Comparison of ENCODE assay signal across 14 cellular contexts in genomic region chr11:12213920-12214319, GRCh38.
DNase-seq lines count a peak whose midpoint lies in the region; ATAC-seq, FAIRE-seq and TF ChIP-seq lines count a peak whose summit lies in the region.
"Had no signal": no experiment of that assay in that cellular context is flagged by ENCODE, and none has a peak within 500 bp of the region (broad histone marks: within the 10 kb centered on the region; RNA-seq: fewer than 3 reads in every experiment).

No MANE protein-coding gene starts in this region.

- H3K27me3 Mint-ChIP-seq in type B pancreatic cell: no peaks in the 10 kb centered on the region
- H3K27me3 Mint-ChIP-seq: activated naive CD8-positive, alpha-beta T cell treated with anti-CD3 and anti-CD28 coated beads, Interleukin-2, amount 50 U/mL, for 24 hours had no signal

- H3K9me3 Mint-ChIP-seq in type B pancreatic cell: no peaks in the 10 kb centered on the region
- H3K9me3 Mint-ChIP-seq: activated naive CD8-positive, alpha-beta T cell treated with anti-CD3 and anti-CD28 coated beads, Interleukin-2, amount 50 U/mL, for 24 hours had no signal

- H3K27me3 ChIP-seq in BLaER1 treated with 17β-estradiol and CSF1 and Interleukin-3, amounts not matched to agents 10 nM and 100 nM: no peaks in the 10 kb centered on the region
- no peaks in the 10 kb centered on the region for H3K27me3 ChIP-seq in dorsolateral prefrontal cortex
- no peaks in the 10 kb centered on the region for H3K27me3 ChIP-seq in osteoblast (ENCODE audit: insufficient read depth, low read length)

- H3K4me3 Mint-ChIP-seq in type B pancreatic cell: no peak overlapping the region
- H3K4me3 Mint-ChIP-seq: activated naive CD8-positive, alpha-beta T cell treated with anti-CD3 and anti-CD28 coated beads, Interleukin-2, amount 50 U/mL, for 24 hours had no signal

- no peak overlapping the region for H2AFZ ChIP-seq in osteoblast (ENCODE audit: low read length)

- H3K36me3 ChIP-seq in BLaER1 treated with 17β-estradiol and CSF1 and Interleukin-3, amounts not matched to agents 10 nM and 100 nM: peaks cover 0 to 45% (median 0%) of the 10 kb centered on the region in 11 experiments; a peak in 5 of 22 replicates
- peaks cover 97% of the 10 kb centered on the region for H3K36me3 ChIP-seq in osteoblast (ENCODE audit: insufficient read depth, low read length)
- H3K36me3 ChIP-seq: WERI-Rb-1 had no signal

- peak overlapping the region; percentile 49 to 90 (median 77); a peak in 20 of 22 replicates for H3K4me2 ChIP-seq in BLaER1 treated with 17β-estradiol and CSF1 and Interleukin-3, amounts not matched to agents 10 nM and 100 nM
- H3K4me2 ChIP-seq in osteoblast (ENCODE audit: insufficient read depth, low read length): no peak overlapping the region

- no peak for ATAC-seq in left lobe of liver
- ATAC-seq: activated naive CD8-positive, alpha-beta T cell treated with anti-CD3 and anti-CD28 coated beads, Interleukin-2, amount 50 U/mL, for 24 hours had no signal

- H3K4me3 ChIP-seq in BLaER1 treated with 17β-estradiol and CSF1 and Interleukin-3, amounts not matched to agents 10 nM and 100 nM: no peak overlapping the region
- no peak overlapping the region for H3K4me3 ChIP-seq in dorsolateral prefrontal cortex
- H3K4me3 ChIP-seq in osteoblast (ENCODE audit: insufficient read depth, low read length): no peak overlapping the region

- peaks cover 26% of the 10 kb centered on the region for H3K4me1 Mint-ChIP-seq in type B pancreatic cell (ENCODE audit: unreplicated experiment)

- no peak overlapping the region for H3K9ac ChIP-seq in BLaER1 treated with 17β-estradiol and CSF1 and Interleukin-3, amounts not matched to agents 10 nM and 100 nM

- H3K9me3 ChIP-seq in BLaER1 treated with 17β-estradiol and CSF1 and Interleukin-3, amounts not matched to agents 10 nM and 100 nM (replicated peaks in 1 of 11): no peaks in the 10 kb centered on the region
- H3K9me3 ChIP-seq in osteoblast (ENCODE audit: low read depth, low read length): no peaks in the 10 kb centered on the region

- peak; percentile 33 for DNase-seq in NCI-H226
- DNase-seq in dorsolateral prefrontal cortex: no peak
- DNase-seq in osteoblast (ENCODE audit: insufficient read length, low spot score, missing footprints): peak; percentile 87
- DNase-seq in type B pancreatic cell (ENCODE audit: extremely low spot score, unreplicated experiment): no peak
- no peak for DNase-seq in activated gamma-delta T cell (lab: John Stamatoyannopoulos, UW)
- no peak for DNase-seq in left lobe of liver (ENCODE audit: low spot score)
- no peak for DNase-seq in H54 (ENCODE audit: insufficient read length, low spot score)
- DNase-seq: activated CD8-positive, alpha-beta memory T cell treated with anti-CD3 and anti-CD28 coated beads, Interleukin-2, amount 50 U/mL, for 48 hours; activated naive CD8-positive, alpha-beta T cell treated with anti-CD3 and anti-CD28 coated beads, Interleukin-2, amount 50 U/mL, for 24 hours; C1 segment of cervical spinal cord; NCI-H1436 treated with DMSO at 0.1 percent for 48 hours; SHP77; WERI-Rb-1 had no signal

- H3K4me1 ChIP-seq in BLaER1 treated with 17β-estradiol and CSF1 and Interleukin-3, amounts not matched to agents 10 nM and 100 nM: peaks cover 39 to 56% (median 49%) of the 10 kb centered on the region in 10 experiments
- peaks cover 34% of the 10 kb centered on the region for H3K4me1 ChIP-seq in osteoblast (ENCODE audit: insufficient read depth, low read length)

- intact Hi-C loops in dorsolateral prefrontal cortex (cut with DNase I): no loop called here

- H3K27ac Mint-ChIP-seq in type B pancreatic cell: no peak overlapping the region
- H3K27ac Mint-ChIP-seq: activated naive CD8-positive, alpha-beta T cell treated with anti-CD3 and anti-CD28 coated beads, Interleukin-2, amount 50 U/mL, for 24 hours had no signal

- no peak for TF ChIP-seq POLR2A in H54 (IDR thresholded peaks at IDR 0.05; ENCODE audit: low read depth, low read length)

- no peaks in the 10 kb centered on the region for H4K20me1 ChIP-seq in BLaER1 treated with 17β-estradiol and CSF1 and Interleukin-3, amounts not matched to agents 10 nM and 100 nM
- no peaks in the 10 kb centered on the region for H4K20me1 ChIP-seq in osteoblast (ENCODE audit: insufficient read depth, low read length)

- no peak for FAIRE-seq in H54 (lab: Jason Lieb, UNC)

- no peak for TF ChIP-seq CTCF in dorsolateral prefrontal cortex (IDR thresholded peaks at IDR 0.05 in 54 of 56, conservative IDR thresholded peaks at IDR 0.05 in 2 of 56; ENCODE audit: low read depth in 1 of 56, partially characterized antibody in 56 of 56)
- no peak for TF ChIP-seq CTCF in osteoblast (IDR thresholded peaks at IDR 0.05; ENCODE audit: extremely low read depth, low read depth, low read length)
- no peak for TF ChIP-seq CTCF in type B pancreatic cell (conservative IDR thresholded peaks at IDR 0.05)

- H3K79me2 ChIP-seq in osteoblast (ENCODE audit: insufficient read depth, low read length): peaks cover 10% of the 10 kb centered on the region

- H3K36me3 Mint-ChIP-seq in type B pancreatic cell: peaks cover 3% of the 10 kb centered on the region

- H3K27ac ChIP-seq in BLaER1 treated with 17β-estradiol and CSF1 and Interleukin-3, amounts not matched to agents 10 nM and 100 nM: no peak overlapping the region
- H3K27ac ChIP-seq in dorsolateral prefrontal cortex (peak overlapping the region in 35 of 59 donors; percentile 1 to 91 (median 49)), osteoblast (ENCODE audit: low read depth, low read length) (peak overlapping the region; percentile 84)
- H3K27ac ChIP-seq: WERI-Rb-1 had no signal

Comparison
In these comparisons a context has a peak if more than half of its experiments do, and no peak if none do; other contexts are left out.
1. H3K27ac ChIP-seq: peak in dorsolateral prefrontal cortex (35 of 59) and osteoblast (single experiment); none in BLaER1 treated with 17β-estradiol and CSF1 and Interleukin-3, amounts not matched to agents 10 nM and 100 nM (0 of 11).
2. DNase-seq: peak in NCI-H226 (single experiment) and osteoblast (single experiment); none in dorsolateral prefrontal cortex (0 of 10), type B pancreatic cell (single experiment), activated gamma-delta T cell (single experiment), left lobe of liver (single experiment) and H54 (single experiment).